ENCODE assay signal across 13 cellular contexts in genomic region chr3:103127737-103128136, GRCh38.
DNase-seq lines count a peak whose midpoint lies in the region; ATAC-seq, FAIRE-seq and TF ChIP-seq lines count a peak whose summit lies in the region.
"Had no signal": no experiment of that assay in that cellular context is flagged by ENCODE, and none has a peak within 500 bp of the region (broad histone marks: within the 10 kb centered on the region; RNA-seq: fewer than 3 reads in every experiment).

No MANE protein-coding gene starts in this region.

- H3K4me3 Mint-ChIP-seq in activated naive CD4-positive, alpha-beta T cell treated with anti-CD3 and anti-CD28 coated beads, Interleukin-2, amount 10 ng/mL, durations not matched to agents 7 days and 5 days = no peak overlapping the region
- H3K4me3 Mint-ChIP-seq: CD8-positive, alpha-beta memory T cell; T-helper 1 cell treated with Interleukin-12 subunit alpha and Interleukin-12 subunit beta and Interleukin-4 antibody, amounts not matched to agents 30 μg/mL and 1 μg/mL, for 36 hours had no signal

- ATAC-seq in GM18508 (IDR thresholded peaks at IDR 0.05; ENCODE audit: insufficient read depth, unreplicated experiment) (peak; percentile 93), GM21423 (IDR thresholded peaks at IDR 0.05; ENCODE audit: unreplicated experiment) (peak; percentile 83), HG03108 (IDR thresholded peaks at IDR 0.05; ENCODE audit: unreplicated experiment) (peak; percentile 92)
- ATAC-seq: right lobe of liver had no signal

- peaks cover 3% of the 10 kb centered on the region for H3K9me3 Mint-ChIP-seq in activated naive CD4-positive, alpha-beta T cell treated with anti-CD3 and anti-CD28 coated beads, Interleukin-2, amount 10 ng/mL, durations not matched to agents 7 days and 5 days
- H3K9me3 Mint-ChIP-seq: T-helper 1 cell treated with Interleukin-12 subunit alpha and Interleukin-12 subunit beta and Interleukin-4 antibody, amounts not matched to agents 30 μg/mL and 1 μg/mL, for 36 hours had no signal

- in situ Hi-C loops in astrocyte of the cerebellum (cut with HindIII; ENCODE audit: low sequenced_read_pairs) = no loop called here

- CTCF ChIA-PET in activated naive CD4-positive, alpha-beta T cell treated with anti-CD3 and anti-CD28 coated beads, Interleukin-2, amount 10 ng/mL, durations not matched to agents 7 days and 5 days (lab: Charles Lee) = no interaction called here

- H3K4me3 ChIP-seq in astrocyte of the cerebellum (ENCODE audit: low read depth, low read length) = no peak overlapping the region
- H3K4me3 ChIP-seq: right lobe of liver had no signal

- H3K4me1 Mint-ChIP-seq in activated naive CD4-positive, alpha-beta T cell treated with anti-CD3 and anti-CD28 coated beads, Interleukin-2, amount 10 ng/mL, durations not matched to agents 7 days and 5 days = no peaks in the 10 kb centered on the region
- H3K4me1 Mint-ChIP-seq: CD8-positive, alpha-beta memory T cell had no signal

- DNase-seq in astrocyte of the cerebellum (ENCODE audit: low read depth) (peak; percentile 35), T-helper 9 cell (no peak), DMS153 (lab: John Stamatoyannopoulos, UW) (no peak), frontal cortex (ENCODE audit: low spot score in 2 of 2) (no peak)
- no peak for DNase-seq in activated naive CD4-positive, alpha-beta T cell treated with anti-CD3 and anti-CD28 coated beads, Interleukin-2, amount 10 ng/mL, durations not matched to agents 7 days and 5 days
- DNase-seq: CD8-positive, alpha-beta memory T cell; effector CD4-positive, alpha-beta T cell; NCI-H2227 treated with DMSO at 0.1 percent for 48 hours; right lobe of liver had no signal

- peak; percentile 2 for TF ChIP-seq CTCF in astrocyte of the cerebellum (IDR thresholded peaks at IDR 0.05; ENCODE audit: low read depth, low read length, missing control alignments)

- no peaks in the 10 kb centered on the region for H3K36me3 Mint-ChIP-seq in activated naive CD4-positive, alpha-beta T cell treated with anti-CD3 and anti-CD28 coated beads, Interleukin-2, amount 10 ng/mL, durations not matched to agents 7 days and 5 days
- H3K36me3 Mint-ChIP-seq: CD8-positive, alpha-beta memory T cell had no signal

- FAIRE-seq in frontal cortex (lab: Jason Lieb, UNC) = no peak

- H3K27me3 Mint-ChIP-seq in activated naive CD4-positive, alpha-beta T cell treated with anti-CD3 and anti-CD28 coated beads, Interleukin-2, amount 10 ng/mL, durations not matched to agents 7 days and 5 days = no peaks in the 10 kb centered on the region
- H3K27me3 Mint-ChIP-seq: CD8-positive, alpha-beta memory T cell had no signal

- H3K27ac Mint-ChIP-seq in activated naive CD4-positive, alpha-beta T cell treated with anti-CD3 and anti-CD28 coated beads, Interleukin-2, amount 10 ng/mL, durations not matched to agents 7 days and 5 days = no peak overlapping the region
- H3K27ac Mint-ChIP-seq: CD8-positive, alpha-beta memory T cell; T-helper 1 cell treated with Interleukin-12 subunit alpha and Interleukin-12 subunit beta and Interleukin-4 antibody, amounts not matched to agents 30 μg/mL and 1 μg/mL, for 36 hours had no signal
